ENCODE assay signal across 9 cellular contexts in genomic region chr2:179263015-179263414, GRCh38. TPM values are rescaled to one million over a fixed set of nuclear protein-coding genes. Genes with fewer than 3 reads are reported as not detected.
DNase-seq lines count a peak whose midpoint lies in the region; ATAC-seq and TF ChIP-seq lines count a peak whose summit lies in the region.
"Had no signal": no experiment of that assay in that cellular context is flagged by ENCODE, and none has a peak within 500 bp of the region (broad histone marks: within the 10 kb centered on the region; RNA-seq: fewer than 3 reads in every experiment).

No MANE protein-coding gene starts in this region.

- H3K27me3 Mint-ChIP-seq in activated T-cell treated with anti-CD3 and anti-CD28 coated beads, Interleukin-2, amount 50 U/mL, for 72 hours (ENCODE audit: low read depth) = peaks cover 26% of the 10 kb centered on the region

- no peak for ATAC-seq in activated T-cell treated with anti-CD3 and anti-CD28 coated beads, Interleukin-2, amount 50 U/mL, for 72 hours (replicated peaks in 1 of 2)
- no peak for ATAC-seq in GM18909 (IDR thresholded peaks at IDR 0.05; ENCODE audit: poor library complexity, unreplicated experiment)

- H3K27ac ChIP-seq in ascending aorta = peak overlapping the region; percentile 92 to 94
- peak overlapping the region; percentile 81 for H3K27ac ChIP-seq in layer of hippocampus (ENCODE audit: low read depth, low read length)
- H3K27ac ChIP-seq in tibial artery = peak overlapping the region; percentile 93 to 94

- DNase-seq in activated T-cell treated with anti-CD3 and anti-CD28 coated beads, Interleukin-2, amount 50 U/mL, for 72 hours = no peak
- DNase-seq in activated T-cell treated with anti-CD3 and anti-CD28 coated beads, Interleukin-2, amount 50 U/mL, for 1 hour = no peak
- no peak for DNase-seq in ascending aorta (ENCODE audit: low spot score in 2 of 2)
- no peak for DNase-seq in tibial artery
- no peak for DNase-seq in NCI-H446 (lab: John Stamatoyannopoulos, UW)
- no peak for DNase-seq in dedifferentiated amniotic fluid mesenchymal stem cell (ENCODE audit: extremely low spot score)
- DNase-seq: GDM1 had no signal

- H3K4me3 Mint-ChIP-seq in activated T-cell treated with anti-CD3 and anti-CD28 coated beads, Interleukin-2, amount 50 U/mL, for 72 hours = peak overlapping the region; percentile 92 to 97

- no peaks in the 10 kb centered on the region for H3K36me3 ChIP-seq in ascending aorta
- H3K36me3 ChIP-seq in tibial artery = no peaks in the 10 kb centered on the region

- TF ChIP-seq CTCF in ascending aorta (IDR thresholded peaks at IDR 0.05) = no peak
- TF ChIP-seq CTCF in tibial artery (IDR thresholded peaks at IDR 0.05) = no peak

- H3K4me3 ChIP-seq in ascending aorta = peak overlapping the region; percentile 84 to 98
- peak overlapping the region; percentile 64 to 82 for H3K4me3 ChIP-seq in tibial artery

- no peaks in the 10 kb centered on the region for H3K27me3 ChIP-seq in ascending aorta
- no peaks in the 10 kb centered on the region for H3K27me3 ChIP-seq in layer of hippocampus (ENCODE audit: control insufficient read depth, insufficient read depth, low read length)
- no peaks in the 10 kb centered on the region for H3K27me3 ChIP-seq in tibial artery

- intact Hi-C loops in ascending aorta (cut with DNase I) = loop anchor here (5.0 to 10.0 kb wide), 3 partner anchors 41 to 398 kb away; no protein-coding TSS in a partner anchor
- intact Hi-C loops in tibial artery (cut with DNase I; ENCODE audit: low total_unique reads) = no loop called here

- H3K4me1 Mint-ChIP-seq in activated T-cell treated with anti-CD3 and anti-CD28 coated beads, Interleukin-2, amount 50 U/mL, for 72 hours (ENCODE audit: low read depth) = peaks cover 26% of the 10 kb centered on the region

- H3K9me3 Mint-ChIP-seq in activated T-cell treated with anti-CD3 and anti-CD28 coated beads, Interleukin-2, amount 50 U/mL, for 72 hours = no peaks in the 10 kb centered on the region

- H3K4me1 ChIP-seq in ascending aorta = peaks cover 0 to 27% of the 10 kb centered on the region in 2 donors
- peaks cover 0 to 69% (median 31%) of the 10 kb centered on the region in 4 donors for H3K4me1 ChIP-seq in tibial artery

- H3K9me3 ChIP-seq in ascending aorta (no peaks in the 10 kb centered on the region), tibial artery (no peaks in the 10 kb centered on the region)

- H3K36me3 Mint-ChIP-seq in activated T-cell treated with anti-CD3 and anti-CD28 coated beads, Interleukin-2, amount 50 U/mL, for 72 hours (ENCODE audit: insufficient read depth in 2 of 2) = peaks cover 3 to 5% of the 10 kb centered on the region in 2 donors

- H3K27ac Mint-ChIP-seq in activated T-cell treated with anti-CD3 and anti-CD28 coated beads, Interleukin-2, amount 50 U/mL, for 72 hours = no peak overlapping the region

RNA-seq across cellular contexts. Expression of gene SESTD1, which starts 1.6 kb away (rescaled TPM):
- 10 to 100 TPM; 10.7 to 11.9 TPM for total RNA-seq in activated T-cell treated with anti-CD3 and anti-CD28 coated beads, Interleukin-2, amount 50 U/mL, for 72 hours
- 15.4 TPM for total RNA-seq in ascending aorta
